In the genomic region with DNA sequence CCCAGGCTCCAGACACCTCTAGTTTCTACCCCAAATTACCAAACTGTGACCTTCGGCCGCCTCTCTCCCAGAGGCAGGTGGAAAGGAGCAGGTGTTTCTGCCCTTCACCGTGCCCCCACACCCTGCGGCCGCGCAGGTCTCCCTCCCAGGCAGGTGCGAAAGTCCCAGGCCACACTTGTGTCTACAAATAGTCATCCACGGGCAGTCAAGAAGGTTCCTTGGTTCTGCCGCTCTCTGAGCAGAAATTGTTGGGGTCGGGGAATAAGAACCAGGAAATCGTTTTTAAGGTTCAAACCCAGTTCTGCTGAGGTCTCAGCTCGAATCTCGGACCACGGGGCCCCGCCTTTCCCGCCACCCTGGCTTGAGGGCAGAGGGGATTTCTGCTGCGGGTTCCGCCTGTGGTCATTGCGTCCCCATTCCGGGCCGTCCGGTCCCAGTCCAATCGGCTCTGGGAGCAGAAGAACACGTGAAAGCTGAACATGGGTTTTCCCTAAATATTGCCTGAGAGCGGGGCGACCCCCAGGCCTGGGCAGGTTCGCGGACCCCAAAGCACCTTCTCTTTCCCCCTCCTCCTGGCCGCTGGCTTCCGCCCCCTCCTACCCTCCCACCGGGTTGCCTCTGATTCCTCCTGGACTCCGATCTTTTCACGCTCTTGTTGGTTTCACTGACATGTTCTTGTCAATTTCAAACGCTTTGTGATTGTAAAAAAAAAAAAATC, we compare ENCODE assay signal across 8 cellular contexts. TPM values are rescaled to one million over a fixed set of nuclear protein-coding genes. Genes with fewer than 3 reads are reported as not detected.
DNase-seq lines count a peak whose midpoint lies in the region; ATAC-seq, FAIRE-seq and TF ChIP-seq lines count a peak whose summit lies in the region.

No MANE protein-coding gene starts in this region.

- H3K4me1 ChIP-seq in A549: peaks cover 23% of the 10 kb centered on the region; the same call in 2 of the 3 replicates
- H3K4me1 ChIP-seq in mononuclear cell (ENCODE audit: insufficient read depth, low read length): peaks cover 27% of the 10 kb centered on the region
- peaks cover 44% of the 10 kb centered on the region for H3K4me1 ChIP-seq in vagina

- DNase-seq in A549 (ENCODE audit: low read depth in 1 of 2, low spot score in 1 of 2) (no peak), RWPE1 (ENCODE audit: low spot score) (no peak), ecto neural progenitor cell (ENCODE audit: low spot score) (peak; percentile 64), vagina (ENCODE audit: extremely low spot score in 2 of 2) (no peak), UCSD-AML1 (lab: John Stamatoyannopoulos, UW; ENCODE audit: unreplicated experiment) (no peak)
- DNase-seq in stimulated activated CD4-positive, alpha-beta T cell treated with anti-CD3 and anti-CD28 coated beads, Interleukin-4, amount 100 ng/mL, for 1 hour: no peak

- no peak for TF ChIP-seq RAD21 in A549 (conservative IDR thresholded peaks at IDR 0.05 in 1 of 2, IDR thresholded peaks at IDR 0.05 in 1 of 2)

- TF ChIP-seq POLR2A in A549 (IDR thresholded peaks at IDR 0.05; ENCODE audit: low read length) (no peak), GM18505 (IDR thresholded peaks at IDR 0.05; ENCODE audit: borderline replicate concordance, extremely low read depth, insufficient read depth, insufficient read length) (peak; percentile 28), vagina (IDR thresholded peaks at IDR 0.05) (no peak)

- intact Hi-C loops in vagina (cut with DNase I): loop anchor here (2.0 to 10.0 kb wide), 2 partner anchors 49 to 133 kb away; no protein-coding TSS in a partner anchor

- POLR2A ChIA-PET in A549 (lab: Yijun Ruan, JAX): interaction anchor here (0.9 to 3.0 kb wide), 14 partner anchors 10 to 260 kb away, joined by 3 to 72 read pairs (median 11); no protein-coding TSS in a partner anchor
- POLR2A ChIA-PET in RWPE1 (lab: Yijun Ruan, JAX; ENCODE audit: low non-redundant PET): interaction anchor here (1.2 kb wide), 1 partner anchor 11 kb away, joined by 4 read pairs; no protein-coding TSS in a partner anchor

- peaks cover 76% of the 10 kb centered on the region for H3K27me3 ChIP-seq in mononuclear cell (ENCODE audit: insufficient read depth, low read length)
- no peaks in the 10 kb centered on the region for H3K27me3 ChIP-seq in vagina

- WGBS in A549 (ENCODE audit: missing lambda C conversion rate): 2% methylated on average over 32 of the region's 34 CpGs

- peak overlapping the region; percentile 90 for H3K4me3 ChIP-seq in A549
- H3K4me3 ChIP-seq in mononuclear cell (ENCODE audit: low read length): peak overlapping the region; percentile 62
- H3K4me3 ChIP-seq in vagina: peak overlapping the region; percentile 78 to 82

- TF ChIP-seq EP300 in A549 (IDR thresholded peaks at IDR 0.05): no peak

- peak in 1 of 2 experiments; percentile 0; a peak in 3 of 6 replicates for ATAC-seq in A549
- no peak for ATAC-seq in GM18505 (IDR thresholded peaks at IDR 0.05; ENCODE audit: unreplicated experiment)

- H3K36me3 ChIP-seq in vagina: no peaks in the 10 kb centered on the region

- FAIRE-seq in A549 (lab: Jason Lieb, UNC): no peak

- CTCF ChIA-PET in A549 (lab: Yijun Ruan, JAX): interaction anchor here (0.6 to 3.1 kb wide), 12 partner anchors 10 to 383 kb away, joined by 3 to 30 read pairs (median 6); no protein-coding TSS in a partner anchor
- CTCF ChIA-PET in RWPE1 (lab: Yijun Ruan, JAX): interaction anchor here (0.6 to 0.9 kb wide), 4 partner anchors 90 to 144 kb away, joined by 3 to 7 read pairs (median 4); no protein-coding TSS in a partner anchor

- no peak for TF ChIP-seq CTCF in A549 (IDR thresholded peaks at IDR 0.05)
- no peak for TF ChIP-seq CTCF in RWPE1 (conservative IDR thresholded peaks at IDR 0.05; ENCODE audit: low read depth)
- TF ChIP-seq CTCF in vagina (IDR thresholded peaks at IDR 0.05): no peak

- H3K27ac ChIP-seq in A549 (peak overlapping the region; percentile 75 to 93), RWPE1 (peak overlapping the region; percentile 91), vagina (peak overlapping the region; percentile 99)

- peak overlapping the region; percentile 98 for H3K4me2 ChIP-seq in A549

- H3K9me3 ChIP-seq in A549 (no peaks in the 10 kb centered on the region), mononuclear cell (ENCODE audit: low read depth, low read length) (no peaks in the 10 kb centered on the region), vagina (no peaks in the 10 kb centered on the region)

TF ChIP-seq in A549, 52 proteins besides CTCF, POLR2A, EP300 and RAD21:
- TF ChIP-seq KDM1A (IDR thresholded peaks at IDR 0.05; ENCODE audit: low read depth): no peak
- peak; percentile 66 for TF ChIP-seq ZFP36 (IDR thresholded peaks at IDR 0.05; ENCODE audit: borderline replicate concordance, partially characterized antibody)
- no peak for TF ChIP-seq HOXB13 (CRISPR knock-in tag; IDR thresholded peaks at IDR 0.05; ENCODE audit: low read depth)
- TF ChIP-seq CBX2 (IDR thresholded peaks at IDR 0.05; ENCODE audit: borderline replicate concordance, low read depth): 0 out of 2 replicates have a peak, but pooled peaks have one; percentile 36
- TF ChIP-seq, protein P1, sequence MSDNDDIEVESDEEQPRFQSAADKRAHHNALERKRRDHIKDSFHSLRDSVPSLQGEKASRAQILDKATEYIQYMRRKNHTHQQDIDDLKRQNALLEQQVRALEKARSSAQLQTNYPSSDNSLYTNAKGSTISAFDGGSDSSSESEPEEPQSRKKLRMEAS (IDR thresholded peaks at IDR 0.05): peak; percentile 15; the same call in 1 of the 2 replicates
- TF ChIP-seq ATOH8 (CRISPR knock-in tag; IDR thresholded peaks at IDR 0.05; ENCODE audit: low read depth): no peak
- peak; percentile 98 for TF ChIP-seq RNF2 (IDR thresholded peaks at IDR 0.05; ENCODE audit: borderline replicate concordance, low read depth)
- TF ChIP-seq, protein P2, sequence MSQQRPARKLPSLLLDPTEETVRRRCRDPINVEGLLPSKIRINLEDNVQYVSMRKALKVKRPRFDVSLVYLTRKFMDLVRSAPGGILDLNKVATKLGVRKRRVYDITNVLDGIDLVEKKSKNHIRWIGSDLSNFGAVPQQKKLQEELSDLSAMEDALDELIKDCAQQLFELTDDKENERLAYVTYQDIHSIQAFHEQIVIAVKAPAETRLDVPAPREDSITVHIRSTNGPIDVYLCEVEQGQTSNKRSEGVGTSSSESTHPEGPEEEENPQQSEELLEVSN (IDR thresholded peaks at IDR 0.05; ENCODE audit: borderline replicate concordance, low read depth): 0 out of 2 replicates have a peak, but pooled peaks have one; percentile 13
- peak; percentile 97 for TF ChIP-seq CBX8 (IDR thresholded peaks at IDR 0.05)
- no peak for TF ChIP-seq ESRRA (IDR thresholded peaks at IDR 0.05; ENCODE audit: borderline replicate concordance, low read length)

RNA-seq across cellular contexts. Expression of gene ATF3, which starts 1.2 kb away (rescaled TPM):
- polyA plus RNA-seq in A549 (2011; rRNA removed): 33.4 and 62.9 TPM in 2 replicates
- 29.2 and 44.9 TPM in 2 replicates for polyA plus RNA-seq in A549 (2012; cell fraction: cytosol; rRNA removed)
- 81.6 and 101 TPM in 2 replicates for polyA plus RNA-seq in A549 (2012; cell fraction: nucleus; rRNA removed)
- polyA plus RNA-seq in A549 (2017; fragmentation: RNase III; extraction: RNeasy Plus Mini Kit Qiagen cat#74134 plus additional on column Dnase treatment): 4.4 to 5.0 TPM (median 4.7 TPM) in 3 replicates
- 106 and 171 TPM in 2 replicates for polyA minus RNA-seq in A549 (2011; rRNA and poly(A)+ RNA removed)
- 53.6 TPM for total RNA-seq in mononuclear cell
- 34.9 TPM for total RNA-seq in vagina
